Comparison of ENCODE assay signal across 1 cellular context in genomic region chr6:29964904-29965872, GRCh38.
TF ChIP-seq lines count a peak whose summit lies in the region.

No MANE protein-coding gene starts in this region.

TF ChIP-seq in HepG2, 621 proteins besides CTCF, POLR2A, EP300 and RAD21 (continued from another document and continues in another):
- TF ChIP-seq ZNF30 (CRISPR knock-in tag; IDR thresholded peaks at IDR 0.05) (no peak), SMYD3 (CRISPR knock-in tag; IDR thresholded peaks at IDR 0.05) (peak; percentile 82), GPN1 (CRISPR knock-in tag; IDR thresholded peaks at IDR 0.05; ENCODE audit: borderline replicate concordance) (no peak), SETDB1 (CRISPR knock-in tag; IDR thresholded peaks at IDR 0.05; ENCODE audit: borderline replicate concordance) (no peak), ZKSCAN1 (IDR thresholded peaks at IDR 0.05; ENCODE audit: low read length) (no peak), MLX (CRISPR knock-in tag; IDR thresholded peaks at IDR 0.05) (peak; percentile 18; the same call in 1 of the 2 replicates), MBNL3 (CRISPR knock-in tag; conservative IDR thresholded peaks at IDR 0.05) (no peak), ZBTB38 (CRISPR knock-in tag; IDR thresholded peaks at IDR 0.05) (peak; percentile 36; the same call in 1 of the 2 replicates), ZNF510 (CRISPR knock-in tag; IDR thresholded peaks at IDR 0.05; ENCODE audit: low read depth) (no peak), ZNF672 (CRISPR knock-in tag; IDR thresholded peaks at IDR 0.05) (no peak), BHLHE40 (IDR thresholded peaks at IDR 0.05; ENCODE audit: low read length) (no peak), ZNF350 (CRISPR knock-in tag; IDR thresholded peaks at IDR 0.05; ENCODE audit: borderline replicate concordance, low read depth) (peak; percentile 61; the same call in 1 of the 2 replicates), ZSCAN22 (CRISPR knock-in tag; IDR thresholded peaks at IDR 0.05) (no peak), FOSL1 (CRISPR knock-in tag; IDR thresholded peaks at IDR 0.05; ENCODE audit: borderline replicate concordance) (peak; percentile 89; the same call in 1 of the 2 replicates), ZNF224 (CRISPR knock-in tag; IDR thresholded peaks at IDR 0.05) (no peak), ZSCAN31 (CRISPR knock-in tag; IDR thresholded peaks at IDR 0.05; ENCODE audit: low read depth) (peak; percentile 70; the same call in 1 of the 2 replicates), PHF20 (CRISPR knock-in tag; IDR thresholded peaks at IDR 0.05) (peak; percentile 61; the same call in 1 of the 2 replicates), ZFP82 (CRISPR knock-in tag; IDR thresholded peaks at IDR 0.05; ENCODE audit: borderline replicate concordance) (no peak; the same call in 1 of the 2 replicates), SRF (IDR thresholded peaks at IDR 0.05; ENCODE audit: low read depth, low read length) (no peak), ZNF207 (IDR thresholded peaks at IDR 0.05; ENCODE audit: borderline replicate concordance) (no peak), ATF6 (CRISPR knock-in tag; conservative IDR thresholded peaks at IDR 0.05) (peak; percentile 88; the same call in 1 of the 2 replicates), SCMH1 (CRISPR knock-in tag; IDR thresholded peaks at IDR 0.05; ENCODE audit: borderline replicate concordance) (no peak), ZNF547 (CRISPR knock-in tag; IDR thresholded peaks at IDR 0.05) (no peak), ZNF850 (CRISPR knock-in tag; conservative IDR thresholded peaks at IDR 0.05) (no peak), ZNF230 (CRISPR knock-in tag; IDR thresholded peaks at IDR 0.05) (no peak), IRF2 (CRISPR knock-in tag; IDR thresholded peaks at IDR 0.05) (peak; percentile 96), ZBTB10 (CRISPR knock-in tag; IDR thresholded peaks at IDR 0.05; ENCODE audit: borderline replicate concordance) (no peak; the same call in 1 of the 2 replicates), NR2C2 (CRISPR knock-in tag; IDR thresholded peaks at IDR 0.05; ENCODE audit: borderline replicate concordance) (no peak; the same call in 1 of the 2 replicates), KDM4B (CRISPR knock-in tag; IDR thresholded peaks at IDR 0.05) (peak; percentile 61; the same call in 1 of the 2 replicates), SNAI1 (CRISPR knock-in tag; IDR thresholded peaks at IDR 0.05; ENCODE audit: borderline replicate concordance) (no peak; the same call in 1 of the 2 replicates), DRAP1 (CRISPR knock-in tag; IDR thresholded peaks at IDR 0.05) (peak; percentile 94), IKZF1 (IDR thresholded peaks at IDR 0.05) (no peak), FOXO4 (CRISPR knock-in tag; conservative IDR thresholded peaks at IDR 0.05) (no peak), ZNF3 (CRISPR knock-in tag; IDR thresholded peaks at IDR 0.05) (no peak), PBX3 (CRISPR knock-in tag; IDR thresholded peaks at IDR 0.05; ENCODE audit: borderline replicate concordance) (no peak), ZNF607 (CRISPR knock-in tag; IDR thresholded peaks at IDR 0.05; ENCODE audit: borderline replicate concordance) (no peak; the same call in 1 of the 2 replicates), SPEN (CRISPR knock-in tag; IDR thresholded peaks at IDR 0.05; ENCODE audit: low read depth) (peak; percentile 53; the same call in 1 of the 2 replicates), YEATS2 (CRISPR knock-in tag; IDR thresholded peaks at IDR 0.05; ENCODE audit: borderline replicate concordance) (peak; percentile 85), CENPT (CRISPR knock-in tag; IDR thresholded peaks at IDR 0.05; ENCODE audit: low read depth) (no peak), GATA4 (IDR thresholded peaks at IDR 0.05; ENCODE audit: borderline replicate concordance, low read depth) (peak; percentile 80; the same call in 1 of the 2 replicates), ESRRA (CRISPR knock-in tag; IDR thresholded peaks at IDR 0.05; ENCODE audit: low read depth) (peak; percentile 41; the same call in 1 of the 2 replicates), SATB2 (CRISPR knock-in tag; IDR thresholded peaks at IDR 0.05) (no peak), SIX4 (CRISPR knock-in tag; IDR thresholded peaks at IDR 0.05) (no peak), MTA1 (CRISPR knock-in tag; IDR thresholded peaks at IDR 0.05; ENCODE audit: borderline replicate concordance) (no peak), REXO4 (CRISPR knock-in tag; IDR thresholded peaks at IDR 0.05; ENCODE audit: borderline replicate concordance) (no peak), SAFB2 (CRISPR knock-in tag; IDR thresholded peaks at IDR 0.05; ENCODE audit: borderline replicate concordance, low read depth) (no peak), POGK (CRISPR knock-in tag; conservative IDR thresholded peaks at IDR 0.05) (peak; percentile 67), PBX2 (CRISPR knock-in tag; IDR thresholded peaks at IDR 0.05) (no peak), ZNF879 (CRISPR knock-in tag; IDR thresholded peaks at IDR 0.05) (no peak), ZNF362 (CRISPR knock-in tag; IDR thresholded peaks at IDR 0.05; ENCODE audit: borderline replicate concordance) (peak; percentile 72; the same call in 1 of the 2 replicates), ZNF343 (CRISPR knock-in tag; IDR thresholded peaks at IDR 0.05) (no peak), MED13 (CRISPR knock-in tag; IDR thresholded peaks at IDR 0.05) (no peak), JUNB (CRISPR knock-in tag; IDR thresholded peaks at IDR 0.05; ENCODE audit: borderline replicate concordance) (peak; percentile 74; the same call in 1 of the 2 replicates), NFE2L2 (IDR thresholded peaks at IDR 0.05; ENCODE audit: low read length) (peak; percentile 99), HHEX (CRISPR knock-in tag; IDR thresholded peaks at IDR 0.05) (no peak), DPF2 (CRISPR knock-in tag; IDR thresholded peaks at IDR 0.05; ENCODE audit: borderline replicate concordance, low read depth) (peak; percentile 37; the same call in 1 of the 2 replicates), SOX5 (CRISPR knock-in tag; IDR thresholded peaks at IDR 0.05; ENCODE audit: borderline replicate concordance) (peak; percentile 80), TOPORS (CRISPR knock-in tag; IDR thresholded peaks at IDR 0.05) (no peak), ZBTB2 (CRISPR knock-in tag; IDR thresholded peaks at IDR 0.05; ENCODE audit: low read depth) (no peak), ZNF12 (CRISPR knock-in tag; IDR thresholded peaks at IDR 0.05) (peak; percentile 93), NRL (CRISPR knock-in tag; IDR thresholded peaks at IDR 0.05; ENCODE audit: borderline replicate concordance) (no peak), ZNF484 (CRISPR knock-in tag; IDR thresholded peaks at IDR 0.05; ENCODE audit: borderline replicate concordance, low read depth) (no peak)
